ENCODE assay signal across 2 cellular contexts in the genomic region with DNA sequence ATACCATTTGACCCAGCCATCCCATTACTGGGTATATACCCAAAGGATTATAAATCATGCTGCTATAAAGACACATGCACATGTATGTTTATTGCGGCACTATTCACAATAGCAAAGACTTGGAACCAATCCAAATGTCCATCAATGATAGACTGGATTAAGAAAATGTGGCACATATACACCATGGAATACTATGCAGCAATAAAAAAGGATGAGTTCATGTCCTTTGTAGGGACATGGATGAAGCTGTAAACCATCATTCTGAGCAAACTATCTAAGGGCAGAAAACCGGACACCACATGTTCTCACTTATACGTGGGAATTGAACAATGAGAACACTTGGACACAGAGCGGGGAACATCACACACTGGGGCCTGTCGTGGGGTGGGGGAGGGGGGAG.
A peak's percentile ranks its signal among the peaks of the same experiment; 100 is the strongest.
TF ChIP-seq lines count a peak whose summit lies in the region.

No MANE protein-coding gene starts in this region.

TF ChIP-seq in HEK293, 187 proteins besides CTCF, POLR2A, EP300 and RAD21:
- peak; percentile 92 for TF ChIP-seq ZNF146 (tag by site-specific recombination; IDR thresholded peaks at IDR 0.05)

TF ChIP-seq in K562, 482 proteins besides CTCF, POLR2A, EP300 and RAD21:
- peak; percentile 13 for TF ChIP-seq ZNF146 (CRISPR knock-in tag; IDR thresholded peaks at IDR 0.05; ENCODE audit: unreplicated experiment)
